ENCODE assay signal across 1 cellular context in genomic region chr17:72501404-72502110, GRCh38.
TF ChIP-seq lines count a peak whose summit lies in the region.

No MANE protein-coding gene starts in this region.

TF ChIP-seq in HepG2, 621 proteins besides CTCF, POLR2A, EP300 and RAD21 (continued from another document and continues in another):
- no peak for TF ChIP-seq PBX3 (CRISPR knock-in tag; IDR thresholded peaks at IDR 0.05; ENCODE audit: borderline replicate concordance)
- TF ChIP-seq CEBPZ (IDR thresholded peaks at IDR 0.05; ENCODE audit: low read length) = no peak
- no peak for TF ChIP-seq ZBTB25 (CRISPR knock-in tag; IDR thresholded peaks at IDR 0.05)
- TF ChIP-seq ZSCAN30 (CRISPR knock-in tag; IDR thresholded peaks at IDR 0.05) = no peak
- peak; percentile 79 for TF ChIP-seq PHF8 (CRISPR knock-in tag; IDR thresholded peaks at IDR 0.05)
- 0 out of 2 replicates have a peak, but pooled peaks have one; percentile 33 for TF ChIP-seq ZHX1 (CRISPR knock-in tag; IDR thresholded peaks at IDR 0.05; ENCODE audit: low read depth)
- TF ChIP-seq ZNF546 (CRISPR knock-in tag; conservative IDR thresholded peaks at IDR 0.05) = no peak
- no peak for TF ChIP-seq PLSCR1 (CRISPR knock-in tag; IDR thresholded peaks at IDR 0.05; ENCODE audit: borderline replicate concordance)
- no peak for TF ChIP-seq DBP (CRISPR knock-in tag; IDR thresholded peaks at IDR 0.05; ENCODE audit: not compliant biosample characterization)
- TF ChIP-seq ZNF614 (CRISPR knock-in tag; IDR thresholded peaks at IDR 0.05; ENCODE audit: borderline replicate concordance) = peak; percentile 31; the same call in 1 of the 2 replicates
- TF ChIP-seq KLF12 (CRISPR knock-in tag; IDR thresholded peaks at IDR 0.05; ENCODE audit: borderline replicate concordance) = no peak
- 0 out of 2 replicates have a peak, but pooled peaks have one; percentile 48 for TF ChIP-seq ZNF317 (CRISPR knock-in tag; IDR thresholded peaks at IDR 0.05)
- TF ChIP-seq HDAC6 (IDR thresholded peaks at IDR 0.05; ENCODE audit: low read depth, low read length) = no peak
- TF ChIP-seq ZNF550 (CRISPR knock-in tag; IDR thresholded peaks at IDR 0.05; ENCODE audit: borderline replicate concordance) = no peak
- TF ChIP-seq AKAP8 (CRISPR knock-in tag; IDR thresholded peaks at IDR 0.05) = no peak
- TF ChIP-seq ZNF329 (CRISPR knock-in tag; IDR thresholded peaks at IDR 0.05; ENCODE audit: low read depth) = no peak
- TF ChIP-seq NCOA1 (CRISPR knock-in tag; IDR thresholded peaks at IDR 0.05) = no peak
- no peak for TF ChIP-seq XBP1 (CRISPR knock-in tag; IDR thresholded peaks at IDR 0.05)
- no peak; the same call in 1 of the 2 replicates for TF ChIP-seq MLX (CRISPR knock-in tag; IDR thresholded peaks at IDR 0.05)
- peak; percentile 59; the same call in 1 of the 2 replicates for TF ChIP-seq ZNF644 (CRISPR knock-in tag; IDR thresholded peaks at IDR 0.05; ENCODE audit: low read depth)
- TF ChIP-seq GTF2F1 (IDR thresholded peaks at IDR 0.05; ENCODE audit: low read length) = no peak
- TF ChIP-seq REL (CRISPR knock-in tag; conservative IDR thresholded peaks at IDR 0.05) = no peak
- TF ChIP-seq ONECUT2 (CRISPR knock-in tag; IDR thresholded peaks at IDR 0.05) = no peak
- no peak for TF ChIP-seq AGO1 (IDR thresholded peaks at IDR 0.05; ENCODE audit: low read depth, low read length, poor library complexity, severe bottlenecking)
- TF ChIP-seq RFXAP (CRISPR knock-in tag; IDR thresholded peaks at IDR 0.05; ENCODE audit: borderline replicate concordance) = peak; percentile 12; the same call in 1 of the 2 replicates
- no peak for TF ChIP-seq ZFP82 (CRISPR knock-in tag; IDR thresholded peaks at IDR 0.05; ENCODE audit: borderline replicate concordance)
- no peak for TF ChIP-seq ZNF567 (CRISPR knock-in tag; IDR thresholded peaks at IDR 0.05; ENCODE audit: borderline replicate concordance)
- no peak for TF ChIP-seq NR0B2 (CRISPR knock-in tag; IDR thresholded peaks at IDR 0.05)
- TF ChIP-seq ZNF564 (CRISPR knock-in tag; IDR thresholded peaks at IDR 0.05) = 0 out of 2 replicates have a peak, but pooled peaks have one; percentile 67
- no peak for TF ChIP-seq MNT (IDR thresholded peaks at IDR 0.05)
- TF ChIP-seq ZNF20 (CRISPR knock-in tag; IDR thresholded peaks at IDR 0.05) = no peak
- no peak; the same call in none of the 2 replicates for TF ChIP-seq ZBTB3 (CRISPR knock-in tag; IDR thresholded peaks at IDR 0.05; ENCODE audit: borderline replicate concordance, low read depth)
- 0 out of 2 replicates have a peak, but pooled peaks have one; percentile 8 for TF ChIP-seq ZNF784 (CRISPR knock-in tag; IDR thresholded peaks at IDR 0.05; ENCODE audit: borderline replicate concordance)
- TF ChIP-seq ZNF33B (CRISPR knock-in tag; IDR thresholded peaks at IDR 0.05) = no peak
- TF ChIP-seq ZNF383 (CRISPR knock-in tag; IDR thresholded peaks at IDR 0.05; ENCODE audit: borderline replicate concordance) = 0 out of 2 replicates have a peak, but pooled peaks have one; percentile 18
- TF ChIP-seq KLF13 (CRISPR knock-in tag; IDR thresholded peaks at IDR 0.05) = no peak
- TF ChIP-seq ZBTB21 (CRISPR knock-in tag; IDR thresholded peaks at IDR 0.05) = no peak
- 0 out of 2 replicates have a peak, but pooled peaks have one; percentile 13 for TF ChIP-seq HOXA5 (CRISPR knock-in tag; IDR thresholded peaks at IDR 0.05)
- no peak for TF ChIP-seq SOX13 (IDR thresholded peaks at IDR 0.05)
- peak in 1 of 2 experiments; percentile 72; a peak in 2 of 4 replicates for TF ChIP-seq SOX13 (CRISPR knock-in tag; conservative IDR thresholded peaks at IDR 0.05 in 1 of 2, IDR thresholded peaks at IDR 0.05 in 1 of 2)
- no peak for TF ChIP-seq ZBTB1 (CRISPR knock-in tag; IDR thresholded peaks at IDR 0.05; ENCODE audit: borderline replicate concordance)
- no peak for TF ChIP-seq ZMAT3 (CRISPR knock-in tag; conservative IDR thresholded peaks at IDR 0.05)
- TF ChIP-seq FOXJ3 (CRISPR knock-in tag; IDR thresholded peaks at IDR 0.05; ENCODE audit: borderline replicate concordance) = no peak
- no peak for TF ChIP-seq ZEB1 (IDR thresholded peaks at IDR 0.05; ENCODE audit: insufficient replicate concordance, low read depth)
- no peak for TF ChIP-seq NFIB (CRISPR knock-in tag; IDR thresholded peaks at IDR 0.05; ENCODE audit: borderline replicate concordance)
- no peak for TF ChIP-seq SIX4 (CRISPR knock-in tag; IDR thresholded peaks at IDR 0.05)
- no peak for TF ChIP-seq ZNF136 (CRISPR knock-in tag; IDR thresholded peaks at IDR 0.05; ENCODE audit: low read depth)
- peak; percentile 18; the same call in 1 of the 2 replicates for TF ChIP-seq ZNF335 (CRISPR knock-in tag; IDR thresholded peaks at IDR 0.05)
- no peak; the same call in 1 of the 2 replicates for TF ChIP-seq ZNF44 (CRISPR knock-in tag; IDR thresholded peaks at IDR 0.05)
- TF ChIP-seq ATF1 (CRISPR knock-in tag; IDR thresholded peaks at IDR 0.05) = no peak
- peak; percentile 45; the same call in 1 of the 2 replicates for TF ChIP-seq NFIC (IDR thresholded peaks at IDR 0.05; ENCODE audit: low read length)
- peak; percentile 88 for TF ChIP-seq ZNF292 (CRISPR knock-in tag; IDR thresholded peaks at IDR 0.05; ENCODE audit: borderline replicate concordance, low read depth)
